In the genomic region with DNA sequence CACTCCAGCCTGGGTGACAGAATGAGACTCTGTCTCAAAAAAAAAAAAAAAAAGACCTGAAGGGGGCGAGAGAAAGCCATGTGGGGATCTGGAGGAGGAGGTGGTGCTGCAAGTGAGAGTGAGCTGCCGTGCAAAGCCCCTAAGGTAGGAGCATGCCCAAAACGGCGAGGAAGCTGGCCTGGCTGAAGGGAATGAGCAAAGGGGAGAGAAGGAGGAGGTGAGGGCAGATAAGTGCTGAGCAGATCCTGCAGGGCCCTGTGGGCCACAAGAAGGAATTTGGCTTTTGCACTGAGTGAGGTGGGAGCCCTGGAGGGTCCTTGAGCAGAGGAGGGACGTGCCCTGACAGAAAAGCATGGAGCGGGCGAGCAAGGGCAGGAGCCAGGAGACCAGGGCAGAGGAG, we compare ENCODE assay signal across 8 cellular contexts. TPM values are rescaled to one million over a fixed set of nuclear protein-coding genes. Genes with fewer than 3 reads are reported as not detected.
DNase-seq lines count a peak whose midpoint lies in the region; ATAC-seq and TF ChIP-seq lines count a peak whose summit lies in the region.

No MANE protein-coding gene starts in this region.

- peaks cover 2% of the 10 kb centered on the region for H3K9me3 Mint-ChIP-seq in activated CD8-positive, alpha-beta T cell treated with anti-CD3 and anti-CD28 coated beads for 36 hours

- ATAC-seq in activated CD8-positive, alpha-beta T cell treated with anti-CD3 and anti-CD28 coated beads for 36 hours: peak; percentile 57
- peak; percentile 17 for ATAC-seq in left lobe of liver
- ATAC-seq in HG03442 (IDR thresholded peaks at IDR 0.05; ENCODE audit: unreplicated experiment): no peak

- H3K4me3 Mint-ChIP-seq in activated CD8-positive, alpha-beta T cell treated with anti-CD3 and anti-CD28 coated beads for 36 hours: peak overlapping the region; percentile 72

- H3K4me1 ChIP-seq in vagina: peaks cover 15% of the 10 kb centered on the region

- in situ Hi-C loops in Caki2 (cut with HindIII; ENCODE audit: low pct_unique_long_range_greater_than_20kb, low sequenced_read_pairs): no loop called here

- H3K27ac Mint-ChIP-seq in activated CD8-positive, alpha-beta T cell treated with anti-CD3 and anti-CD28 coated beads for 36 hours: peak overlapping the region; percentile 69

- TF ChIP-seq POLR2A in vagina (IDR thresholded peaks at IDR 0.05): no peak

- no peak overlapping the region for H3K4me3 ChIP-seq in vagina

- POLR2A ChIA-PET in HEK293T (lab: Yijun Ruan, JAX): interaction anchor here (1.0 kb wide), 1 partner anchor 45 kb away, joined by 5 read pairs; no protein-coding TSS in a partner anchor
- POLR2A ChIA-PET in activated CD8-positive, alpha-beta T cell treated with anti-CD3 and anti-CD28 coated beads for 36 hours (lab: Charles Lee): interaction anchor here (1.0 to 12.9 kb wide), 6 partner anchors 13 to 46 kb away, joined by 3 to 247 read pairs (median 18); partner anchors contain the start of gene ADGRE5

- peak; percentile 45 for TF ChIP-seq CTCF in activated CD8-positive, alpha-beta T cell treated with anti-CD3 and anti-CD28 coated beads for 36 hours (IDR thresholded peaks at IDR 0.05)
- no peak for TF ChIP-seq CTCF in vagina (IDR thresholded peaks at IDR 0.05)

- intact Hi-C loops in activated CD8-positive, alpha-beta T cell treated with anti-CD3 and anti-CD28 coated beads for 36 hours (cut with micrococcal nuclease): no loop called here
- intact Hi-C loops in vagina (cut with DNase I): loop anchor here (10.0 kb wide), 1 partner anchor 113 kb away; the partner anchor contains the start of gene PTGER1

- DNase-seq in Caki2 (ENCODE audit: low read depth) (peak; percentile 35), HEK293T (ENCODE audit: extremely low spot score) (peak; percentile 44), left lobe of liver (ENCODE audit: low spot score) (no peak), vagina (ENCODE audit: extremely low spot score in 2 of 2) (no peak), globus pallidus (ENCODE audit: low spot score) (no peak), medulla oblongata (ENCODE audit: extremely low spot score) (no peak)
- DNase-seq in activated CD8-positive, alpha-beta T cell treated with anti-CD3 and anti-CD28 coated beads for 36 hours: peak; percentile 71

- no peak overlapping the region for H3K27ac ChIP-seq in vagina

- CTCF ChIA-PET in HEK293T (lab: Yijun Ruan, JAX): interaction anchor here (0.6 to 0.9 kb wide), 6 partner anchors 12 to 173 kb away, joined by 3 to 9 read pairs (median 3); no protein-coding TSS in a partner anchor
- CTCF ChIA-PET in activated CD8-positive, alpha-beta T cell treated with anti-CD3 and anti-CD28 coated beads for 36 hours (lab: Charles Lee): interaction anchor here (0.6 to 8.5 kb wide), 17 partner anchors 8 to 225 kb away, joined by 3 to 82 read pairs (median 6); partner anchors contain the start of genes ADGRE5 and ASF1B

- no peaks in the 10 kb centered on the region for H3K27me3 Mint-ChIP-seq in activated CD8-positive, alpha-beta T cell treated with anti-CD3 and anti-CD28 coated beads for 36 hours

- H3K27me3 ChIP-seq in vagina: no peaks in the 10 kb centered on the region

- no peaks in the 10 kb centered on the region for H3K36me3 ChIP-seq in vagina

- no peaks in the 10 kb centered on the region for H3K9me3 ChIP-seq in vagina

- peaks cover 35% of the 10 kb centered on the region for H3K4me1 Mint-ChIP-seq in activated CD8-positive, alpha-beta T cell treated with anti-CD3 and anti-CD28 coated beads for 36 hours (ENCODE audit: low read depth)

- H3K36me3 Mint-ChIP-seq in activated CD8-positive, alpha-beta T cell treated with anti-CD3 and anti-CD28 coated beads for 36 hours (ENCODE audit: low read depth): peaks cover 2% of the 10 kb centered on the region

TF ChIP-seq in HEK293T, 16 proteins besides CTCF, POLR2A, EP300 and RAD21:
- TF ChIP-seq FOXA1 (IDR thresholded peaks at IDR 0.05) (no peak), TARDBP (IDR thresholded peaks at IDR 0.05) (no peak), BHLHE40 (IDR thresholded peaks at IDR 0.05; ENCODE audit: borderline replicate concordance) (no peak), ELF4 (IDR thresholded peaks at IDR 0.05) (no peak), NFRKB (IDR thresholded peaks at IDR 0.05) (no peak), ZNF384 (IDR thresholded peaks at IDR 0.05) (peak; percentile 85), FOXM1 (IDR thresholded peaks at IDR 0.05; ENCODE audit: borderline replicate concordance) (no peak)
- TF ChIP-seq, protein P1, sequence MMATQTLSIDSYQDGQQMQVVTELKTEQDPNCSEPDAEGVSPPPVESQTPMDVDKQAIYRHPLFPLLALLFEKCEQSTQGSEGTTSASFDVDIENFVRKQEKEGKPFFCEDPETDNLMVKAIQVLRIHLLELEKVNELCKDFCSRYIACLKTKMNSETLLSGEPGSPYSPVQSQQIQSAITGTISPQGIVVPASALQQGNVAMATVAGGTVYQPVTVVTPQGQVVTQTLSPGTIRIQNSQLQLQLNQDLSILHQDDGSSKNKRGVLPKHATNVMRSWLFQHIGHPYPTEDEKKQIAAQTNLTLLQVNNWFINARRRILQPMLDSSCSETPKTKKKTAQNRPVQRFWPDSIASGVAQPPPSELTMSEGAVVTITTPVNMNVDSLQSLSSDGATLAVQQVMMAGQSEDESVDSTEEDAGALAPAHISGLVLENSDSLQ (IDR thresholded peaks at IDR 0.05): no peak

RNA-seq across cellular contexts. Expression of gene ADGRE5, which starts 19.4 kb away (rescaled TPM):
- total RNA-seq in Caki2 (2014; rRNA removed; shearing (Covaris generic); ENCODE audit: low replicate concordance): 80.1 and 111 TPM in 2 replicates
- total RNA-seq in activated CD8-positive, alpha-beta T cell treated with anti-CD3 and anti-CD28 coated beads for 36 hours: 100 to 1,000 TPM; 185 to 186 TPM
- 11.7 TPM for total RNA-seq in left lobe of liver
- 43.5 TPM for total RNA-seq in vagina

RNA-seq across cellular contexts. Expression of gene DDX39A, which starts 57.3 kb away (rescaled TPM):
- total RNA-seq in Caki2 (2014; rRNA removed; shearing (Covaris generic); ENCODE audit: low replicate concordance): 165 and 194 TPM in 2 replicates
- 100 to 1,000 TPM; 217 to 226 TPM for total RNA-seq in activated CD8-positive, alpha-beta T cell treated with anti-CD3 and anti-CD28 coated beads for 36 hours
- total RNA-seq in left lobe of liver (18.0 TPM), vagina (81.8 TPM)

Comparison
In these comparisons a context has a peak if more than half of its experiments do, and no peak if none do; other contexts are left out.
1. DNase-seq: peak in Caki2 (single experiment), HEK293T (single experiment) and activated CD8-positive, alpha-beta T cell treated with anti-CD3 and anti-CD28 coated beads for 36 hours (single experiment); none in left lobe of liver (single experiment), vagina (0 of 2), globus pallidus (single experiment) and medulla oblongata (single experiment).